In the genomic region with DNA sequence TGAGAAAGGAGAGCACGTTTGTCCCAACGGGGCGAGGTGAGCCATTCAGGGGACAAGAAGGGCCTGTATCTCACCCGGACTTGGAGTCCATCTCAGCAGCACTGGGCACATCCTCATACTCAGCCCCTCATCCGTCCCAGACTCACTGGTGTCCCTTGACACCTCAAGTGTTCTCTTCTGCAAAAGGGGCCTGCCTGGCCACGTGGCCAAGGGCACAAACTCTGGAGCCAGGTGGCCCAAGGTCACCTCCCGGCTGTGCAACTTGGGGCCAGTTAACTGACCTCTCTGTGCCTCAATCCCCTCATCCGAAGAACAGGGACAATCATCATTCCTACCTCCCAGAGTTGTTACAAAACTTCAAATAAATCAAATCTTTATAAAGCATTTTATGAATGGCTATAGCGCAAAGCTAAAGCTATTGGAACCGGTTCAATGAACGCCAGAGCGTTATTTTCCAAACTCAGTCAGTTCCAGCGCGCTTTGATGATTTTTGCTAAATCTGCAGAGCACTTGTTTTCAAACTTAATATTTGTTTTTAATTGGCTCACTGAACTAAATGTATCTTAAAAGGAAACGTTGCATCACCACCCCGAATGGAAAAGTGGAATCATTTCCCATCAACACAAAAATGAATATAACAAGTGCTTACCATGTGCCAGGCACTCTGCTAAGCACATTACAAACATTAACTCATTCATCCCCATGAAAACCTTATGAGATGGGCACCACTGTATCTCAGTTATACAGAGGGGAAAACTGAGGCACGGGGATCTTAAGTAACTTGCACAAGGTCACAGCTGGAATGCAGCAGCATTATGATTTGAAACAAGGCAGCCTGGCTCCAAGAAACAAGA, we compare ENCODE assay signal across 11 cellular contexts. TPM values are rescaled to one million over a fixed set of nuclear protein-coding genes. Genes with fewer than 3 reads are reported as not detected.
DNase-seq lines count a peak whose midpoint lies in the region; ATAC-seq and TF ChIP-seq lines count a peak whose summit lies in the region.
"Had no signal": no experiment of that assay in that cellular context is flagged by ENCODE, and none has a peak within 500 bp of the region (broad histone marks: within the 10 kb centered on the region; RNA-seq: fewer than 3 reads in every experiment).

No MANE protein-coding gene starts in this region.

- H3K9me3 Mint-ChIP-seq in CD8-positive, alpha-beta T cell: no peaks in the 10 kb centered on the region
- H3K9me3 Mint-ChIP-seq: activated T-helper 1 cell treated with anti-CD3 and anti-CD28 coated beads, Interleukin-12 subunit alpha, Interleukin-12 subunit beta, Interleukin-2, Interleukin-4 antibody, amounts not matched to agents 30 ng/mL and 10 ng/mL and 1 ng/mL, durations not matched to agents 14 hours and 24 hours and 36 hours had no signal

- CTCF ChIA-PET in CD8-positive, alpha-beta T cell (lab: Charles Lee): interaction anchor here (1.1 to 2.6 kb wide), 4 partner anchors 48 to 211 kb away, joined by 3 to 24 read pairs (median 4); no protein-coding TSS in a partner anchor

- no peak for TF ChIP-seq CTCF in CD8-positive, alpha-beta T cell (IDR thresholded peaks at IDR 0.05)
- no peak for TF ChIP-seq CTCF in gastroesophageal sphincter (IDR thresholded peaks at IDR 0.05)

- no peak for TF ChIP-seq POLR2A in gastroesophageal sphincter (IDR thresholded peaks at IDR 0.05)

- no peak for TF ChIP-seq EP300 in gastroesophageal sphincter (IDR thresholded peaks at IDR 0.05)

- no peak overlapping the region for H3K27ac ChIP-seq in CD8-positive, alpha-beta T cell (ENCODE audit: low read depth, low read length)
- peak overlapping the region in 3 of 4 donors; percentile 24 to 65 (median 58) for H3K27ac ChIP-seq in gastroesophageal sphincter
- no peak overlapping the region for H3K27ac ChIP-seq in effector memory CD4-positive, alpha-beta T cell (ENCODE audit: insufficient read depth, low read length, poor library complexity, severe bottlenecking)

- H3K36me3 Mint-ChIP-seq in CD8-positive, alpha-beta T cell: no peaks in the 10 kb centered on the region

- H3K4me1 Mint-ChIP-seq in CD8-positive, alpha-beta T cell (ENCODE audit: low read depth): peaks cover 21% of the 10 kb centered on the region

- H3K36me3 ChIP-seq in CD8-positive, alpha-beta T cell (ENCODE audit: insufficient read depth, low read length): no peaks in the 10 kb centered on the region
- H3K36me3 ChIP-seq in gastroesophageal sphincter: no peaks in the 10 kb centered on the region
- no peaks in the 10 kb centered on the region for H3K36me3 ChIP-seq in effector memory CD4-positive, alpha-beta T cell (ENCODE audit: control insufficient read depth, insufficient read depth, low read length)

- peaks cover 10% of the 10 kb centered on the region for H3K4me1 ChIP-seq in CD8-positive, alpha-beta T cell (ENCODE audit: insufficient read depth, low read length)
- H3K4me1 ChIP-seq in gastroesophageal sphincter: peaks cover 0 to 33% (median 18%) of the 10 kb centered on the region in 3 donors
- H3K4me1 ChIP-seq in effector memory CD4-positive, alpha-beta T cell (ENCODE audit: control insufficient read depth, insufficient read depth, low read length, poor library complexity, severe bottlenecking): peaks cover 8% of the 10 kb centered on the region

- intact Hi-C loops in CD8-positive, alpha-beta T cell (cut with DNase I, micrococcal nuclease): no loop called here

- DNase-seq in CD8-positive, alpha-beta T cell: no peak
- peak; percentile 64 for DNase-seq in amniotic epithelial cell (ENCODE audit: low read depth)
- peak; percentile 68 for DNase-seq in pulmonary artery endothelial cell (ENCODE audit: low read depth, low spot score)
- no peak for DNase-seq in NCI-H2196 treated with DMSO at 0.1 percent for 48 hours (lab: John Stamatoyannopoulos, UW; ENCODE audit: unreplicated experiment)
- DNase-seq in effector memory CD4-positive, alpha-beta T cell: no peak
- no peak for DNase-seq in NCI-H2081 treated with DMSO at 0.1 percent for 48 hours (lab: John Stamatoyannopoulos, UW)
- DNase-seq in stimulated activated CD4-positive, alpha-beta T cell treated with anti-CD3 and anti-CD28 coated beads, Interleukin-2, amount 100 ng/mL, for 48 hours: no peak
- DNase-seq: left colon, NCI-H146 had no signal

- H3K27me3 Mint-ChIP-seq in CD8-positive, alpha-beta T cell (ENCODE audit: low read depth): no peaks in the 10 kb centered on the region

- 22 to 32% methylated on average over 12 to 13 of the region's 17 CpGs for WGBS in gastroesophageal sphincter (ENCODE audit: low coverage in 1 of 2), 2 donors

- H3K9me3 ChIP-seq in CD8-positive, alpha-beta T cell (ENCODE audit: low read length): no peaks in the 10 kb centered on the region
- H3K9me3 ChIP-seq in gastroesophageal sphincter: no peaks in the 10 kb centered on the region
- no peaks in the 10 kb centered on the region for H3K9me3 ChIP-seq in effector memory CD4-positive, alpha-beta T cell (ENCODE audit: control insufficient read depth, low read length)

- POLR2A ChIA-PET in CD8-positive, alpha-beta T cell (lab: Charles Lee): interaction anchor here (0.7 to 1.4 kb wide), 2 partner anchors 43 to 49 kb away, joined by 3 to 5 read pairs; a partner anchor contains a TSS

- no peak overlapping the region for H3K4me3 ChIP-seq in CD8-positive, alpha-beta T cell (ENCODE audit: low read depth, low read length)
- H3K4me3 ChIP-seq in gastroesophageal sphincter: no peak overlapping the region
- no peak overlapping the region for H3K4me3 ChIP-seq in effector memory CD4-positive, alpha-beta T cell (ENCODE audit: insufficient read depth, low read depth, low read length, poor library complexity, severe bottlenecking)

- H3K4me3 Mint-ChIP-seq in CD8-positive, alpha-beta T cell: no peak overlapping the region
- H3K4me3 Mint-ChIP-seq: activated T-helper 1 cell treated with anti-CD3 and anti-CD28 coated beads, Interleukin-12 subunit alpha, Interleukin-12 subunit beta, Interleukin-2, Interleukin-4 antibody, amounts not matched to agents 30 ng/mL and 10 ng/mL and 1 ng/mL, durations not matched to agents 14 hours and 24 hours and 36 hours had no signal

- no peak for ATAC-seq in CD8-positive, alpha-beta T cell
- peak; percentile 69 for ATAC-seq in gastroesophageal sphincter
- ATAC-seq: left colon had no signal

- H3K27me3 ChIP-seq in CD8-positive, alpha-beta T cell (ENCODE audit: insufficient read depth, low read length): no peaks in the 10 kb centered on the region
- no peaks in the 10 kb centered on the region for H3K27me3 ChIP-seq in gastroesophageal sphincter
- no peaks in the 10 kb centered on the region for H3K27me3 ChIP-seq in effector memory CD4-positive, alpha-beta T cell (replicated peaks; ENCODE audit: control insufficient read depth, insufficient read depth, low read length, poor library complexity, severe bottlenecking)

- peak overlapping the region; percentile 2 for H3K27ac Mint-ChIP-seq in CD8-positive, alpha-beta T cell
- H3K27ac Mint-ChIP-seq: activated T-helper 1 cell treated with anti-CD3 and anti-CD28 coated beads, Interleukin-12 subunit alpha, Interleukin-12 subunit beta, Interleukin-2, Interleukin-4 antibody, amounts not matched to agents 30 ng/mL and 10 ng/mL and 1 ng/mL, durations not matched to agents 14 hours and 24 hours and 36 hours had no signal

RNA-seq across cellular contexts. Expression of a gene that starts 49.3 kb away (rescaled TPM):
- 100 to 1,000 TPM; 745 to 767 TPM for total RNA-seq in CD8-positive, alpha-beta T cell
- total RNA-seq in gastroesophageal sphincter (100 to 1,000 TPM; 488 to 965 (median 649) TPM), pulmonary artery endothelial cell (71.0 and 72.0 TPM in 2 replicates)

Comparison
In these comparisons a context has a peak if more than half of its experiments do, and no peak if none do; other contexts are left out.
1. DNase-seq: peak in amniotic epithelial cell (single experiment) and pulmonary artery endothelial cell (single experiment); none in CD8-positive, alpha-beta T cell (0 of 7), NCI-H2196 treated with DMSO at 0.1 percent for 48 hours (single experiment), effector memory CD4-positive, alpha-beta T cell (0 of 3), NCI-H2081 treated with DMSO at 0.1 percent for 48 hours (single experiment) and stimulated activated CD4-positive, alpha-beta T cell treated with anti-CD3 and anti-CD28 coated beads, Interleukin-2, amount 100 ng/mL, for 48 hours (0 of 2).
2. H3K27ac ChIP-seq: peak in gastroesophageal sphincter (3 of 4); none in CD8-positive, alpha-beta T cell (single experiment) and effector memory CD4-positive, alpha-beta T cell (single experiment).